In genomic region chr5:135239461-135240282, GRCh38 we compare ENCODE assay signal across 13 cellular contexts.
DNase-seq lines count a peak whose midpoint lies in the region; TF ChIP-seq lines count a peak whose summit lies in the region.
"Had no signal": no experiment of that assay in that cellular context is flagged by ENCODE, and none has a peak within 500 bp of the region (broad histone marks: within the 10 kb centered on the region; RNA-seq: fewer than 3 reads in every experiment).

No MANE protein-coding gene starts in this region.

- H3K4me1 Mint-ChIP-seq in activated naive CD4-positive, alpha-beta T cell treated with anti-CD3 and anti-CD28 coated beads, Interleukin-2, amount 10 ng/mL, durations not matched to agents 7 days and 5 days: no peaks in the 10 kb centered on the region
- no peaks in the 10 kb centered on the region for H3K4me1 Mint-ChIP-seq in activated naive CD4-positive, alpha-beta T cell treated with anti-CD3 and anti-CD28 coated beads for 36 hours (ENCODE audit: low read depth)
- H3K4me1 Mint-ChIP-seq in chondrocyte (ENCODE audit: low read depth) (peaks cover 25% of the 10 kb centered on the region), mesothelial cell of epicardium (peaks cover 34% of the 10 kb centered on the region)

- peaks cover 51% of the 10 kb centered on the region for H3K27me3 Mint-ChIP-seq in activated naive CD4-positive, alpha-beta T cell treated with anti-CD3 and anti-CD28 coated beads, Interleukin-2, amount 10 ng/mL, durations not matched to agents 7 days and 5 days
- no peaks in the 10 kb centered on the region for H3K27me3 Mint-ChIP-seq in activated naive CD4-positive, alpha-beta T cell treated with anti-CD3 and anti-CD28 coated beads for 36 hours (ENCODE audit: low read depth)
- H3K27me3 Mint-ChIP-seq in chondrocyte (ENCODE audit: low read depth) (peaks cover 4% of the 10 kb centered on the region), mesothelial cell of epicardium (ENCODE audit: low read depth) (no peaks in the 10 kb centered on the region)
- H3K27me3 Mint-ChIP-seq: activated naive CD8-positive, alpha-beta T cell had no signal

- CTCF ChIA-PET in activated naive CD4-positive, alpha-beta T cell treated with anti-CD3 and anti-CD28 coated beads, Interleukin-2, amount 10 ng/mL, durations not matched to agents 7 days and 5 days (lab: Charles Lee): interaction anchor here (1.2 kb wide), 1 partner anchor 38 kb away, joined by 3 read pairs; no protein-coding TSS in a partner anchor
- CTCF ChIA-PET in activated naive CD4-positive, alpha-beta T cell treated with anti-CD3 and anti-CD28 coated beads for 36 hours (lab: Charles Lee): interaction anchor here (0.7 kb wide), 1 partner anchor 114 kb away, joined by 3 read pairs; no protein-coding TSS in a partner anchor

- DNase-seq in activated naive CD4-positive, alpha-beta T cell treated with anti-CD3 and anti-CD28 coated beads, Interleukin-2, amount 10 ng/mL, durations not matched to agents 7 days and 5 days: no peak
- no peak for DNase-seq in activated naive CD4-positive, alpha-beta T cell treated with anti-CD3 and anti-CD28 coated beads for 36 hours
- DNase-seq in chondrocyte (ENCODE audit: low spot score) (peak; percentile 72), mesothelial cell of epicardium (ENCODE audit: low spot score in 2 of 2, unreplicated experiment in 2 of 2) (peak in 1 of 2 experiments; percentile 37), ureter (ENCODE audit: low spot score) (peak; percentile 36), COLO829 (ENCODE audit: low spot score) (no peak), NCI-H774 (lab: John Stamatoyannopoulos, UW) (no peak)
- no peak for DNase-seq in stimulated activated CD4-positive, alpha-beta T cell treated with anti-CD3 and anti-CD28 coated beads, Interleukin-4, amount 100 ng/mL, for 4 hours
- DNase-seq: activated CD4-positive, alpha-beta T cell treated with anti-CD3 and anti-CD28 coated beads, Interleukin-2, amount 50 U/mL, for 48 hours; hippocampal formation; OCI-M1; trophoblast cell had no signal

- H3K4me3 Mint-ChIP-seq in activated naive CD4-positive, alpha-beta T cell treated with anti-CD3 and anti-CD28 coated beads, Interleukin-2, amount 10 ng/mL, durations not matched to agents 7 days and 5 days: no peak overlapping the region
- no peak overlapping the region for H3K4me3 Mint-ChIP-seq in activated naive CD4-positive, alpha-beta T cell treated with anti-CD3 and anti-CD28 coated beads for 36 hours
- H3K4me3 Mint-ChIP-seq in chondrocyte (ENCODE audit: unreplicated experiment) (no peak overlapping the region), mesothelial cell of epicardium (no peak overlapping the region)
- H3K4me3 Mint-ChIP-seq: activated naive CD8-positive, alpha-beta T cell had no signal

- no peaks in the 10 kb centered on the region for H3K36me3 Mint-ChIP-seq in activated naive CD4-positive, alpha-beta T cell treated with anti-CD3 and anti-CD28 coated beads, Interleukin-2, amount 10 ng/mL, durations not matched to agents 7 days and 5 days
- H3K36me3 Mint-ChIP-seq in activated naive CD4-positive, alpha-beta T cell treated with anti-CD3 and anti-CD28 coated beads for 36 hours (ENCODE audit: low read depth): no peaks in the 10 kb centered on the region
- H3K36me3 Mint-ChIP-seq in chondrocyte (ENCODE audit: low read depth) (no peaks in the 10 kb centered on the region), mesothelial cell of epicardium (no peaks in the 10 kb centered on the region)
- H3K36me3 Mint-ChIP-seq: activated naive CD8-positive, alpha-beta T cell had no signal

- peak overlapping the region; percentile 4 for H3K27ac Mint-ChIP-seq in activated naive CD4-positive, alpha-beta T cell treated with anti-CD3 and anti-CD28 coated beads, Interleukin-2, amount 10 ng/mL, durations not matched to agents 7 days and 5 days
- H3K27ac Mint-ChIP-seq in activated naive CD4-positive, alpha-beta T cell treated with anti-CD3 and anti-CD28 coated beads for 36 hours: no peak overlapping the region
- no peak overlapping the region for H3K27ac Mint-ChIP-seq in chondrocyte (ENCODE audit: unreplicated experiment)
- peak overlapping the region; percentile 4 for H3K27ac Mint-ChIP-seq in mesothelial cell of epicardium
- H3K27ac Mint-ChIP-seq: activated naive CD8-positive, alpha-beta T cell had no signal

- TF ChIP-seq CTCF in chondrocyte (IDR thresholded peaks at IDR 0.05) (no peak), mesothelial cell of epicardium (IDR thresholded peaks at IDR 0.05; ENCODE audit: unreplicated experiment) (no peak)

- H3K9me3 Mint-ChIP-seq in activated naive CD4-positive, alpha-beta T cell treated with anti-CD3 and anti-CD28 coated beads, Interleukin-2, amount 10 ng/mL, durations not matched to agents 7 days and 5 days: no peaks in the 10 kb centered on the region
- H3K9me3 Mint-ChIP-seq in activated naive CD4-positive, alpha-beta T cell treated with anti-CD3 and anti-CD28 coated beads for 36 hours: no peaks in the 10 kb centered on the region
- H3K9me3 Mint-ChIP-seq in chondrocyte (ENCODE audit: low read depth) (no peaks in the 10 kb centered on the region), mesothelial cell of epicardium (no peaks in the 10 kb centered on the region)

- intact Hi-C loops in activated naive CD4-positive, alpha-beta T cell treated with anti-CD3 and anti-CD28 coated beads for 36 hours (cut with micrococcal nuclease): no loop called here

Comparison
In these comparisons a context has a peak if more than half of its experiments do, and no peak if none do; other contexts are left out.
1. H3K27ac Mint-ChIP-seq: peak in activated naive CD4-positive, alpha-beta T cell treated with anti-CD3 and anti-CD28 coated beads, Interleukin-2, amount 10 ng/mL, durations not matched to agents 7 days and 5 days (single experiment) and mesothelial cell of epicardium (single experiment); none in activated naive CD4-positive, alpha-beta T cell treated with anti-CD3 and anti-CD28 coated beads for 36 hours (single experiment) and chondrocyte (single experiment).
2. DNase-seq: peak in chondrocyte (single experiment) and ureter (single experiment); none in activated naive CD4-positive, alpha-beta T cell treated with anti-CD3 and anti-CD28 coated beads, Interleukin-2, amount 10 ng/mL, durations not matched to agents 7 days and 5 days (single experiment), activated naive CD4-positive, alpha-beta T cell treated with anti-CD3 and anti-CD28 coated beads for 36 hours (single experiment), COLO829 (single experiment), stimulated activated CD4-positive, alpha-beta T cell treated with anti-CD3 and anti-CD28 coated beads, Interleukin-4, amount 100 ng/mL, for 4 hours (0 of 2) and NCI-H774 (single experiment).